ENCODE assay signal across 21 cellular contexts in genomic region chr2:96430394-96430988, GRCh38.
"Had no signal": no experiment of that assay in that cellular context is flagged by ENCODE, and none has a peak within 500 bp of the region (broad histone marks: within the 10 kb centered on the region; RNA-seq: fewer than 3 reads in every experiment).

No MANE protein-coding gene starts in this region.

- ATAC-seq: sciatic nerve; stimulated activated naive B cell treated with anti-CD40 and anti-IgM and Interleukin-4, amounts not matched to agents 10 μg/mL and 1 μg/mL and 100 μg/mL, for 72 hours; stimulated activated naive CD8-positive, alpha-beta T cell treated with anti-CD3 and anti-CD28 coated beads, Interleukin-15, amount 100 ng/mL, for 72 hours had no signal

- H3K4me1 Mint-ChIP-seq: naive B cell; stimulated activated naive B cell treated with anti-CD40 and anti-IgM and Interleukin-4, amounts not matched to agents 10 μg/mL and 1 μg/mL and 100 μg/mL, for 72 hours had no signal

- H3K4me3 ChIP-seq: coronary artery, hepatocyte, prostate gland, spleen, testis, tibial nerve had no signal

- H3K27me3 ChIP-seq: hepatocyte, testis, tibial nerve had no signal

- H3K9me3 ChIP-seq: prostate gland, testis had no signal

- H3K4me3 Mint-ChIP-seq: naive B cell; nephron; stimulated activated naive B cell treated with anti-CD40 and anti-IgM and Interleukin-4, amounts not matched to agents 10 μg/mL and 1 μg/mL and 100 μg/mL, for 72 hours; stimulated activated naive CD8-positive, alpha-beta T cell treated with anti-CD3 and anti-CD28 coated beads, Interleukin-15, amount 100 ng/mL, for 72 hours had no signal

- H3K9ac ChIP-seq: parathyroid adenoma had no signal

- H3K4me2 ChIP-seq: hepatocyte had no signal

- DNase-seq: effector CD4-positive, alpha-beta T cell; foreskin melanocyte; head of caudate nucleus; kidney; left cardiac atrium; mesendoderm; naive B cell; spleen; stimulated activated CD4-positive, alpha-beta T cell treated with anti-CD3 and anti-CD28 coated beads, Interleukin-15, amount 100 ng/mL, for 24 hours; stimulated activated CD4-positive, alpha-beta T cell treated with anti-CD3 and anti-CD28 coated beads, Interleukin-1b, Interleukin-23, amount 100 ng/mL, for 48 hours; stimulated activated CD4-positive, alpha-beta T cell treated with anti-CD3 and anti-CD28 coated beads, Interleukin-4, amount 100 ng/mL, for 4 hours; stimulated activated naive B cell treated with anti-CD40 and anti-IgM and Interleukin-4, amounts not matched to agents 10 μg/mL and 1 μg/mL and 100 μg/mL, for 72 hours; stimulated activated naive CD8-positive, alpha-beta T cell treated with anti-CD3 and anti-CD28 coated beads, Interleukin-15, amount 100 ng/mL, for 72 hours; testis had no signal

- H3K4me1 ChIP-seq: prostate gland, spleen, testis, tibial nerve had no signal

- H3K27ac Mint-ChIP-seq: naive B cell; stimulated activated naive B cell treated with anti-CD40 and anti-IgM and Interleukin-4, amounts not matched to agents 10 μg/mL and 1 μg/mL and 100 μg/mL, for 72 hours; stimulated activated naive CD8-positive, alpha-beta T cell treated with anti-CD3 and anti-CD28 coated beads, Interleukin-15, amount 100 ng/mL, for 72 hours had no signal

- H3K27ac ChIP-seq: coronary artery, hepatocyte, parathyroid adenoma, spleen, testis, tibial nerve had no signal

- H3K36me3 ChIP-seq: prostate gland, spleen, tibial nerve had no signal
